Comparison of ENCODE assay signal across 10 cellular contexts in genomic region chr9:105508530-105508929, GRCh38.
"Had no signal": no experiment of that assay in that cellular context is flagged by ENCODE, and none has a peak within 500 bp of the region (broad histone marks: within the 10 kb centered on the region; RNA-seq: fewer than 3 reads in every experiment).

No MANE protein-coding gene starts in this region.

- H3K4me3 ChIP-seq: GM23338, HAP-1, K562 had no signal

- H3K4me2 ChIP-seq: GM23338 had no signal

- DNase-seq: H7, HFFc6, IMR-90, KG1 had no signal

- ATAC-seq: GM23338, HCT116, K562 had no signal

- H2AFZ ChIP-seq: GM23338 had no signal

- H3K9me3 ChIP-seq: HAP-1 had no signal

- FAIRE-seq: H1, HTR-8/SVneo, K562 had no signal
